In the genomic region with DNA sequence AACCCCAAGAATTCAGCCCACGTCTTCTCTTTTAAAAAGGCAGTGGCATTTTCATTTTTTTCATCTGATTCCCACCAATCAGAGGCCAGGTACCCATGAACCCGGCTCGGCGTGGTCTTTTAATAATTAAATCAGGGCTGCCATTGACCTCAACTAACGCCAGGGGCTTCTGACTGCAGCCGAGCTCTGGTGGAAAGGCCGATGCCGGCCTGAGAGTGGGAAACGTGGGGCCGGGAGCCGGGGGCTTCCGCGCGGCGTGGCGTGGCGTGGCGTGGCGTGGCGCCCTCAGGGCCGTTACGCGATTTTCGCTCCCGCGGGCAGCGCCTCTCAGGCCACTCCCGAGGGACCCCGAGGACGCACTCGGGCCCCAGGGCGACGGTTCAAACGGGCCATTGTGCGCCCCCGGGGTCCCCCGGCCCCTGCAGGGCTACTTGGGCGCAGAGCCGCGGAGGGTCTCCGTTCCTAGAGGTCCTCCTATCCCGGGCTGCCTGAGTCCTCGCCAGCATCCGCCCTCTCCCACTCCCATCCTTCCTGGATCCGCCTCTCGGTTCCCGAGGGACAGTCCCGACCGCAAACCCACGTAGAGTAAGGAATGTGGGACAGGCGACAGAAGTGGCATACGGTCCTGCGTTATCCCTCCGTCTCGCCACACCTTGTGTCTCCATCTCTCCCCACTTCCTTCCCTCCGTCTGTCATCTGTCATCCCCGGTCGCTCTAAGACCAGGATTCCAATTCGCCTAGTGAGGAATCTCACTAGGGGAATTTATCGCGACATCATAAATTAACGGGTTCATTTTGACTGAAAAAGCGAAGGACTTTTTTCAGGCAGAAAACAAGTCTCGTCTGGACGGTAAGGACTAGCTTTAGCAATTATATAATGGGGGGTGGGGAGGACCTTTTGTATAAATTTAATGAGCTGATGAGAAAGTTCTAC, we compare ENCODE assay signal across 8 cellular contexts. TPM values are rescaled to one million over a fixed set of nuclear protein-coding genes. Genes with fewer than 3 reads are reported as not detected.
DNase-seq lines count a peak whose midpoint lies in the region; ATAC-seq, FAIRE-seq and TF ChIP-seq lines count a peak whose summit lies in the region.

No MANE protein-coding gene starts in this region.

- peak; percentile 46 for FAIRE-seq in HepG2 (lab: Jason Lieb, UNC)

- peak; percentile 33 for DNase-seq in AG09309 (ENCODE audit: low read depth)
- peak; percentile 63 for DNase-seq in NCI-H446 treated with DMSO at 0.1 percent for 48 hours (lab: John Stamatoyannopoulos, UW)
- DNase-seq in activated CD4-positive, alpha-beta T cell treated with anti-CD3 and anti-CD28 coated beads, Interleukin-2, amount 10 ng/mL, durations not matched to agents 7 days and 5 days, result peak; percentile 26
- peak; percentile 51 to 79 for DNase-seq in dermis microvascular lymphatic vessel endothelial cell (ENCODE audit: low read depth in 2 of 2)
- DNase-seq in HepG2 (ENCODE audit: low spot score), result peak; percentile 77
- peak; percentile 54 for DNase-seq in stimulated activated CD4-positive, alpha-beta T cell treated with anti-CD3 and anti-CD28 coated beads, Interleukin-4, amount 100 ng/mL, for 24 hours

- H4K20me1 ChIP-seq in HepG2 (ENCODE audit: insufficient read depth, low read length), result no peaks in the 10 kb centered on the region

- H3K9ac ChIP-seq in HepG2 (ENCODE audit: insufficient read depth, low read depth, low read length), result peak overlapping the region; percentile 73

- no peaks in the 10 kb centered on the region for H3K9me3 Mint-ChIP-seq in activated CD4-positive, alpha-beta T cell treated with anti-CD3 and anti-CD28 coated beads, Interleukin-2, amount 10 ng/mL, durations not matched to agents 7 days and 5 days

- peak overlapping the region; percentile 41 for H3K27ac ChIP-seq in HepG2 (ENCODE audit: extremely low read length, insufficient read depth, low read length)

- peak; percentile 37 for TF ChIP-seq CTCF in AG09309 (IDR thresholded peaks at IDR 0.05; ENCODE audit: control insufficient read depth, insufficient read depth, low read depth, low read length, missing control alignments)
- TF ChIP-seq CTCF in HepG2 (CRISPR knock-in tag; IDR thresholded peaks at IDR 0.05), result peak; percentile 25

- H3K27ac Mint-ChIP-seq in activated CD4-positive, alpha-beta T cell treated with anti-CD3 and anti-CD28 coated beads, Interleukin-2, amount 10 ng/mL, durations not matched to agents 7 days and 5 days, result peak overlapping the region; percentile 90

- TF ChIP-seq EP300 in HepG2 (IDR thresholded peaks at IDR 0.05; ENCODE audit: low read depth in 2 of 2, low read length in 2 of 2) (no peak), HepG2 (CRISPR knock-in tag; IDR thresholded peaks at IDR 0.05; ENCODE audit: borderline replicate concordance) (peak; percentile 28; the same call in 1 of the 2 replicates)

- no peaks in the 10 kb centered on the region for H3K27me3 Mint-ChIP-seq in activated CD4-positive, alpha-beta T cell treated with anti-CD3 and anti-CD28 coated beads, Interleukin-2, amount 10 ng/mL, durations not matched to agents 7 days and 5 days

- peak overlapping the region; percentile 74 for H3K4me2 ChIP-seq in HepG2 (ENCODE audit: low read depth, low read length)

- peak overlapping the region; percentile 94 for H3K4me3 Mint-ChIP-seq in activated CD4-positive, alpha-beta T cell treated with anti-CD3 and anti-CD28 coated beads, Interleukin-2, amount 10 ng/mL, durations not matched to agents 7 days and 5 days

- peaks cover 32% of the 10 kb centered on the region for H3K4me1 Mint-ChIP-seq in activated CD4-positive, alpha-beta T cell treated with anti-CD3 and anti-CD28 coated beads, Interleukin-2, amount 10 ng/mL, durations not matched to agents 7 days and 5 days

- peak overlapping the region; percentile 99 for H2AFZ ChIP-seq in HepG2 (ENCODE audit: low read length)

- POLR2A ChIA-PET in activated CD4-positive, alpha-beta T cell treated with anti-CD3 and anti-CD28 coated beads, Interleukin-2, amount 10 ng/mL, durations not matched to agents 7 days and 5 days (lab: Charles Lee), result no interaction called here
- POLR2A ChIA-PET in HepG2 (lab: Yijun Ruan, JAX), result no interaction called here

- H3K9me3 ChIP-seq in HepG2 (ENCODE audit: low read length), result no peaks in the 10 kb centered on the region

- under 1% methylated on average over 37 of the region's 65 CpGs for WGBS in HepG2 (ENCODE audit: low lambda C conversion rate)

- ATAC-seq in HG03060 (IDR thresholded peaks at IDR 0.05; ENCODE audit: low read depth, unreplicated experiment), result peak; percentile 43
- ATAC-seq in HepG2, result peak; percentile 79

- TSS peak; percentile 88 for BruUV-seq in HepG2 (replicated peaks; lab: Mats Ljungman, UMichigan)

- H3K79me2 ChIP-seq in HepG2 (ENCODE audit: insufficient read depth, low read length), result peaks cover 36% of the 10 kb centered on the region

- TF ChIP-seq POLR2A in GM18526 (IDR thresholded peaks at IDR 0.05; ENCODE audit: extremely low read depth, insufficient read length), result peak; percentile 51
- peak in 1 of 2 experiments; percentile 63; a peak in 3 of 4 replicates for TF ChIP-seq POLR2A in HepG2 (IDR thresholded peaks at IDR 0.05; ENCODE audit: insufficient read depth in 1 of 2, low read depth in 2 of 2, low read length in 2 of 2)

- peak; percentile 55; the same call in 1 of the 2 replicates for TF ChIP-seq RAD21 in HepG2 (CRISPR knock-in tag; IDR thresholded peaks at IDR 0.05)

- H3K4me1 ChIP-seq in HepG2 (ENCODE audit: insufficient read depth, low read length), result peaks cover 24% of the 10 kb centered on the region

- intact Hi-C loops in HepG2 (cut with micrococcal nuclease; ENCODE audit: unreplicated experiment), result loop anchor here (5.0 kb wide), 2 partner anchors 245 to 1440 kb away; partner anchors contain the start of gene STX7

- CTCF ChIA-PET in activated CD4-positive, alpha-beta T cell treated with anti-CD3 and anti-CD28 coated beads, Interleukin-2, amount 10 ng/mL, durations not matched to agents 7 days and 5 days (lab: Charles Lee), result interaction anchor here (1.4 to 1.5 kb wide), 3 partner anchors 10 to 112 kb away, joined by 3 to 5 read pairs (median 4); no protein-coding TSS in a partner anchor
- CTCF ChIA-PET in HepG2 (lab: Yijun Ruan, JAX; ENCODE audit: low intra/inter-chr PET ratio, low total read pairs), result interaction anchor here (1.5 kb wide), 1 partner anchor 111 kb away, joined by 6 read pairs; no protein-coding TSS in a partner anchor

- peak overlapping the region; percentile 85 for H3K4me3 ChIP-seq in AG09309 (ENCODE audit: control insufficient read depth, low read depth, low read length)
- peak overlapping the region; percentile 79 to 89 (median 83) for H3K4me3 ChIP-seq in HepG2 (replicated peaks in 1 of 3; ENCODE audit: insufficient read depth in 1 of 3, low read depth in 2 of 3, low read length in 3 of 3)

- in situ Hi-C loops in HepG2 (cut with HindIII; ENCODE audit: extremely low pct_ligation_motif_present, low pct_unique_long_range_greater_than_20kb), result no loop called here

- H3K36me3 Mint-ChIP-seq in activated CD4-positive, alpha-beta T cell treated with anti-CD3 and anti-CD28 coated beads, Interleukin-2, amount 10 ng/mL, durations not matched to agents 7 days and 5 days (ENCODE audit: low read depth), result no peaks in the 10 kb centered on the region

- H3K27me3 ChIP-seq in HepG2 (ENCODE audit: control insufficient read depth in 1 of 2, insufficient read depth in 2 of 2, low read length in 2 of 2), result no peaks in the 10 kb centered on the region; a peak in 1 of 5 replicates

- no peaks in the 10 kb centered on the region for H3K36me3 ChIP-seq in HepG2 (replicated peaks in 1 of 2; ENCODE audit: control insufficient read depth in 1 of 2, insufficient read depth in 2 of 2, low read length in 2 of 2)

TF ChIP-seq in HepG2, 621 proteins besides CTCF, POLR2A, EP300 and RAD21 (continues in another document):
- TF ChIP-seq MBD4 (IDR thresholded peaks at IDR 0.05; ENCODE audit: borderline replicate concordance, low read length) (no peak), EED (CRISPR knock-in tag; IDR thresholded peaks at IDR 0.05) (peak; percentile 55), SP140L (CRISPR knock-in tag; IDR thresholded peaks at IDR 0.05; ENCODE audit: borderline replicate concordance) (no peak), SNAI1 (CRISPR knock-in tag; IDR thresholded peaks at IDR 0.05; ENCODE audit: borderline replicate concordance) (peak; percentile 36; the same call in 1 of the 2 replicates)

RNA-seq across cellular contexts. Expression of gene TBPL1, which starts 0.9 kb away (rescaled TPM):
- total RNA-seq in activated CD4-positive, alpha-beta T cell treated with anti-CD3 and anti-CD28 coated beads, Interleukin-2, amount 10 ng/mL, durations not matched to agents 7 days and 5 days, result 10 to 100 TPM; 26.0 to 34.9 TPM
- total RNA-seq in dermis microvascular lymphatic vessel endothelial cell, result 21.4 and 21.6 TPM in 2 replicates
- total RNA-seq in HepG2 (2016; rRNA removed; fragmentation: Illumina TruSeq; extraction: Trizol), result 39.3 and 47.7 TPM in 2 replicates
- total RNA-seq in HepG2 (2016; cell fraction: cytosol; rRNA removed; fragmentation: Illumina TruSeq; extraction: Trizol; ENCODE audit: low read depth), result 47.1 and 47.5 TPM in 2 replicates
- 38.0 and 46.0 TPM in 2 replicates for total RNA-seq in HepG2 (2016; cell fraction: insoluble cytoplasmic fraction; rRNA removed; fragmentation: Illumina TruSeq; extraction: Trizol)
- 75.7 and 77.8 TPM in 2 replicates for total RNA-seq in HepG2 (2016; cell fraction: membrane; rRNA removed; fragmentation: Illumina TruSeq; extraction: Trizol)
- total RNA-seq in HepG2 (2016; cell fraction: nucleus; rRNA removed; fragmentation: Illumina TruSeq; extraction: Trizol), result 22.3 and 25.5 TPM in 2 replicates
- 20.2 and 25.3 TPM in 2 replicates for polyA plus RNA-seq in HepG2 (2011; rRNA removed)
- polyA plus RNA-seq in HepG2 (2011; cell fraction: cytosol; rRNA removed), result 10.7 and 14.1 TPM in 2 replicates
- 5.8 and 9.1 TPM in 2 replicates for polyA plus RNA-seq in HepG2 (2011; cell fraction: nucleus; rRNA removed)
- polyA plus RNA-seq in HepG2 (2012), result 22.0 and 27.1 TPM in 2 replicates
- polyA plus RNA-seq in HepG2 (2016; cell fraction: cytosol; fragmentation: Illumina TruSeq; extraction: Trizol; ENCODE audit: low read depth), result 37.3 and 45.6 TPM in 2 replicates
- 57.8 and 60.3 TPM in 2 replicates for polyA plus RNA-seq in HepG2 (2016; cell fraction: insoluble cytoplasmic fraction; fragmentation: Illumina TruSeq; extraction: Trizol; ENCODE audit: low read depth)
- 72.2 and 77.9 TPM in 2 replicates for polyA plus RNA-seq in HepG2 (2016; cell fraction: membrane; fragmentation: Illumina TruSeq; extraction: Trizol; ENCODE audit: low read depth)
- 46.2 and 47.2 TPM in 2 replicates for polyA plus RNA-seq in HepG2 (2016; cell fraction: nucleus; fragmentation: Illumina TruSeq; extraction: Trizol; ENCODE audit: insufficient read depth, low read depth)
- polyA minus RNA-seq in HepG2 (2011; rRNA and poly(A)+ RNA removed; ENCODE audit: low replicate concordance), result 4.1 and 10.0 TPM in 2 replicates
- 13.8 and 17.3 TPM in 2 replicates for polyA minus RNA-seq in HepG2 (2011; cell fraction: cytosol; rRNA and poly(A)+ RNA removed)
- 9.4 and 10.9 TPM in 2 replicates for polyA minus RNA-seq in HepG2 (2011; cell fraction: nucleus; rRNA and poly(A)+ RNA removed)

Comparison
In these comparisons a context has a peak if more than half of its experiments do, and no peak if none do; other contexts are left out.
1. Peak in every context shown above with its lines: DNase-seq, ATAC-seq, H3K4me3 ChIP-seq and H3K27ac ChIP-seq.
2. DNase-seq: peak in every context shown above with its lines; median percentile 77 in HepG2; 65 in dermis microvascular lymphatic vessel endothelial cell; 63 in NCI-H446 treated with DMSO at 0.1 percent for 48 hours; 54 in stimulated activated CD4-positive, alpha-beta T cell treated with anti-CD3 and anti-CD28 coated beads, Interleukin-4, amount 100 ng/mL, for 24 hours; 33 in AG09309; 26 in activated CD4-positive, alpha-beta T cell treated with anti-CD3 and anti-CD28 coated beads, Interleukin-2, amount 10 ng/mL, durations not matched to agents 7 days and 5 days.